ENCODE assay signal across 8 cellular contexts in genomic region chr17:51461578-51462004, GRCh38.
DNase-seq lines count a peak whose midpoint lies in the region; ATAC-seq, FAIRE-seq and TF ChIP-seq lines count a peak whose summit lies in the region.

No MANE protein-coding gene starts in this region.

- TF ChIP-seq RAD21 in IMR-90 (IDR thresholded peaks at IDR 0.05; ENCODE audit: low read length) = peak; percentile 27; the same call in 1 of the 2 replicates

- H3K9me3 Mint-ChIP-seq in CD14-positive monocyte = peaks cover 0 to 2% (median 0%) of the 10 kb centered on the region in 7 donors
- no peaks in the 10 kb centered on the region for H3K9me3 Mint-ChIP-seq in activated naive CD4-positive, alpha-beta T cell treated with anti-CD3 and anti-CD28 coated beads, Interleukin-2, amount 10 ng/mL, durations not matched to agents 7 days and 5 days

- peaks cover 1 to 5% (median 4%) of the 10 kb centered on the region in 3 donors for H3K27me3 Mint-ChIP-seq in CD14-positive monocyte (ENCODE audit: low read depth in 3 of 3)
- no peaks in the 10 kb centered on the region for H3K27me3 Mint-ChIP-seq in activated naive CD4-positive, alpha-beta T cell treated with anti-CD3 and anti-CD28 coated beads, Interleukin-2, amount 10 ng/mL, durations not matched to agents 7 days and 5 days

- H3K4me3 ChIP-seq in IMR-90 (ENCODE audit: insufficient read depth, low read depth, low read length) (no peak overlapping the region), RWPE2 (ENCODE audit: severe bottlenecking) (no peak overlapping the region), small intestine (ENCODE audit: low read depth in 1 of 2, low read length in 2 of 2) (no peak overlapping the region)

- 68% methylated on average over 7 of the region's 11 CpGs; no CpG with 5 or more reads in 1 of the 2 experiments for WGBS in IMR-90 (ENCODE audit: extremely low coverage in 2 of 2, insufficient read length in 1 of 2), 2 experiments
- WGBS in small intestine, 3 donors = 53 to 61% (median 57%) methylated on average over 11 of the region's 11 CpGs

- H3K4me2 ChIP-seq in IMR-90 (ENCODE audit: low read depth, low read length) = no peak overlapping the region

- no peak overlapping the region for H3K18ac ChIP-seq in IMR-90 (ENCODE audit: low read depth, low read length)

- no peak overlapping the region for H2BK15ac ChIP-seq in IMR-90 (ENCODE audit: low read depth, low read length)

- no peak overlapping the region for H2BK120ac ChIP-seq in IMR-90 (ENCODE audit: low read depth, low read length)

- no peak overlapping the region for H4K5ac ChIP-seq in IMR-90 (ENCODE audit: low read depth, low read length)

- FAIRE-seq in small intestine (lab: Jason Lieb, UNC) = no peak

- no peak overlapping the region for H2BK5ac ChIP-seq in IMR-90 (ENCODE audit: low read depth, low read length, poor library complexity, severe bottlenecking)

- H2BK20ac ChIP-seq in IMR-90 (ENCODE audit: low read depth, low read length) = no peak overlapping the region

- no peaks in the 10 kb centered on the region for H4K20me1 ChIP-seq in IMR-90 (ENCODE audit: insufficient read depth, low read length)

- H3K36me3 Mint-ChIP-seq in CD14-positive monocyte = no peaks in the 10 kb centered on the region
- H3K36me3 Mint-ChIP-seq in activated naive CD4-positive, alpha-beta T cell treated with anti-CD3 and anti-CD28 coated beads, Interleukin-2, amount 10 ng/mL, durations not matched to agents 7 days and 5 days = no peaks in the 10 kb centered on the region

- H2AK9ac ChIP-seq in IMR-90 (replicated peaks; ENCODE audit: low read depth, low read length, poor library complexity) = no peak overlapping the region

- H3K36me3 ChIP-seq in IMR-90 (ENCODE audit: control insufficient read depth, insufficient read depth, low read length) (no peaks in the 10 kb centered on the region), RWPE2 (ENCODE audit: low read depth) (no peaks in the 10 kb centered on the region), small intestine (ENCODE audit: control insufficient read depth in 2 of 2, insufficient read depth in 2 of 2, low read length in 2 of 2) (no peaks in the 10 kb centered on the region)

- H3K27ac ChIP-seq in IMR-90 (ENCODE audit: insufficient read depth, low read length) (no peak overlapping the region), RWPE2 (ENCODE audit: poor library complexity, severe bottlenecking) (no peak overlapping the region), small intestine (ENCODE audit: low read depth in 1 of 2, low read length in 1 of 2) (no peak overlapping the region)

- intact Hi-C loops in CD14-positive monocyte (cut with micrococcal nuclease) (no loop called here), IMR-90 (cut with micrococcal nuclease) (no loop called here), left ventricle myocardium superior (cut with micrococcal nuclease) (no loop called here)

- TF ChIP-seq CTCF in CD14-positive monocyte (IDR thresholded peaks at IDR 0.05) (peak; percentile 93), IMR-90 (conservative IDR thresholded peaks at IDR 0.05; ENCODE audit: low read depth, low read length) (peak; percentile 58), RWPE2 (IDR thresholded peaks at IDR 0.05; ENCODE audit: poor library complexity, severe bottlenecking) (peak; percentile 85)

- H2AFZ ChIP-seq in IMR-90 (replicated peaks; ENCODE audit: low read length, poor library complexity) = no peak overlapping the region

- DNase-seq in CD14-positive monocyte (ENCODE audit: low spot score) (no peak), GM19238 (ENCODE audit: insufficient read length, low spot score) (peak; percentile 27), IMR-90 (peak; percentile 23), RWPE2 (ENCODE audit: low spot score) (no peak), left ventricle myocardium superior (peak; percentile 48), small intestine (peak; percentile 44), ureter (ENCODE audit: low spot score) (no peak)
- peak; percentile 72 for DNase-seq in activated naive CD4-positive, alpha-beta T cell treated with anti-CD3 and anti-CD28 coated beads, Interleukin-2, amount 10 ng/mL, durations not matched to agents 7 days and 5 days

- H3K79me1 ChIP-seq in IMR-90 (ENCODE audit: low read depth in 1 of 2, low read length in 2 of 2) = no peaks in the 10 kb centered on the region

- H4K91ac ChIP-seq in IMR-90 (ENCODE audit: insufficient read depth, low read depth, low read length) = no peak overlapping the region

- ATAC-seq in IMR-90 (ENCODE audit: low read depth) (peak; percentile 73), RWPE2 (ENCODE audit: low read depth) (peak; percentile 91), left ventricle myocardium superior (peak; percentile 41)

- no TSS peak for BruUV-seq in IMR-90 (replicated peaks; lab: Mats Ljungman, UMichigan)

- no peaks in the 10 kb centered on the region; the same call in 1 of the 2 replicates for H3K9me3 ChIP-seq in IMR-90 (ENCODE audit: control insufficient read depth, insufficient read depth, low read length)
- no peaks in the 10 kb centered on the region for H3K9me3 ChIP-seq in RWPE2 (ENCODE audit: severe bottlenecking)
- H3K9me3 ChIP-seq in small intestine (ENCODE audit: control insufficient read depth, low read depth) = no peaks in the 10 kb centered on the region

- CTCF ChIA-PET in IMR-90 (lab: Yijun Ruan, JAX) = interaction anchor here (0.6 to 1.2 kb wide), 3 partner anchors 10 to 407 kb away, joined by 3 to 4 read pairs (median 3); no protein-coding TSS in a partner anchor
- CTCF ChIA-PET in activated naive CD4-positive, alpha-beta T cell treated with anti-CD3 and anti-CD28 coated beads, Interleukin-2, amount 10 ng/mL, durations not matched to agents 7 days and 5 days (lab: Charles Lee) = interaction anchor here (0.5 to 3.4 kb wide), 21 partner anchors 9 to 244 kb away, joined by 3 to 15 read pairs (median 3); no protein-coding TSS in a partner anchor

- POLR2A ChIA-PET in IMR-90 (lab: Charles Lee; ENCODE audit: unreplicated experiment) = no interaction called here

- H2AK5ac ChIP-seq in IMR-90 (ENCODE audit: low read depth, low read length) = no peak overlapping the region

- dilution Hi-C loops in IMR-90 (cut with HindIII; ENCODE audit: low sequenced_read_pairs, unreplicated experiment) = no loop called here

- no peak overlapping the region for H3K9ac ChIP-seq in IMR-90 (ENCODE audit: low read depth, low read length)

- H3K23ac ChIP-seq in IMR-90 (ENCODE audit: low read depth, low read length) = no peak overlapping the region

- no peak overlapping the region for H4K8ac ChIP-seq in IMR-90 (ENCODE audit: low read depth in 2 of 2, low read length in 2 of 2)

- H3K27me3 ChIP-seq in IMR-90 (ENCODE audit: control insufficient read depth, insufficient read depth, low read length) (no peaks in the 10 kb centered on the region), RWPE2 (ENCODE audit: insufficient read depth, poor library complexity, severe bottlenecking) (peaks cover 9% of the 10 kb centered on the region), small intestine (ENCODE audit: control insufficient read depth in 2 of 2, insufficient read depth in 2 of 2, low read length in 2 of 2) (no peaks in the 10 kb centered on the region)

- TF ChIP-seq POLR2A in IMR-90 (IDR thresholded peaks at IDR 0.05; ENCODE audit: low read depth, low read length) = no peak

- in situ Hi-C loops in IMR-90 (cut with MboI; ENCODE audit: low sequenced_read_pairs) = no loop called here

- H3K4me3 Mint-ChIP-seq in CD14-positive monocyte = no peak overlapping the region
- H3K4me3 Mint-ChIP-seq in activated naive CD4-positive, alpha-beta T cell treated with anti-CD3 and anti-CD28 coated beads, Interleukin-2, amount 10 ng/mL, durations not matched to agents 7 days and 5 days = no peak overlapping the region

- H3K9me1 ChIP-seq in IMR-90 (ENCODE audit: insufficient read depth, low read length) = no peaks in the 10 kb centered on the region

- H3K4me1 ChIP-seq in IMR-90 (ENCODE audit: control insufficient read depth, insufficient read depth, low read length) (no peaks in the 10 kb centered on the region), RWPE2 (ENCODE audit: insufficient read depth, poor library complexity, severe bottlenecking) (no peaks in the 10 kb centered on the region), small intestine (ENCODE audit: control insufficient read depth in 2 of 2, insufficient read depth in 1 of 2, low read depth in 1 of 2, low read length in 1 of 2) (no peaks in the 10 kb centered on the region)

- H3K56ac ChIP-seq in IMR-90 (ENCODE audit: extremely low read depth, insufficient read depth, low read length) = no peak overlapping the region

- no peak overlapping the region for H3K4ac ChIP-seq in IMR-90 (ENCODE audit: low read depth, low read length)

- no peak overlapping the region for H3K27ac Mint-ChIP-seq in CD14-positive monocyte
- no peak overlapping the region for H3K27ac Mint-ChIP-seq in activated naive CD4-positive, alpha-beta T cell treated with anti-CD3 and anti-CD28 coated beads, Interleukin-2, amount 10 ng/mL, durations not matched to agents 7 days and 5 days

- no peak overlapping the region for H3K14ac ChIP-seq in IMR-90 (replicated peaks; ENCODE audit: low read depth, low read length)

- no peaks in the 10 kb centered on the region for H3K4me1 Mint-ChIP-seq in CD14-positive monocyte
- H3K4me1 Mint-ChIP-seq in activated naive CD4-positive, alpha-beta T cell treated with anti-CD3 and anti-CD28 coated beads, Interleukin-2, amount 10 ng/mL, durations not matched to agents 7 days and 5 days = no peaks in the 10 kb centered on the region

TF ChIP-seq in IMR-90, 13 proteins besides CTCF, POLR2A, EP300 and RAD21 (continues in another document):
- TF ChIP-seq RFX5 (IDR thresholded peaks at IDR 0.05; ENCODE audit: low read depth, low read length) = no peak
- no peak for TF ChIP-seq NFE2L2 (IDR thresholded peaks at IDR 0.05; ENCODE audit: low read depth, low read length)
- TF ChIP-seq MAZ (IDR thresholded peaks at IDR 0.05; ENCODE audit: borderline replicate concordance, low read depth, low read length) = no peak
- no peak for TF ChIP-seq RCOR1 (IDR thresholded peaks at IDR 0.05; ENCODE audit: insufficient replicate concordance, low read length)
- no peak for TF ChIP-seq USF2 (IDR thresholded peaks at IDR 0.05; ENCODE audit: low read depth, low read length)

Comparison
In these comparisons a context has a peak if more than half of its experiments do, and no peak if none do; other contexts are left out.
1. DNase-seq: peak in GM19238 (single experiment), IMR-90 (single experiment), activated naive CD4-positive, alpha-beta T cell treated with anti-CD3 and anti-CD28 coated beads, Interleukin-2, amount 10 ng/mL, durations not matched to agents 7 days and 5 days (single experiment), left ventricle myocardium superior (single experiment) and small intestine (single experiment); none in CD14-positive monocyte (single experiment), RWPE2 (single experiment) and ureter (single experiment).
2. ATAC-seq: peak in every context shown above with its lines; median percentile 91 in RWPE2; 73 in IMR-90; 41 in left ventricle myocardium superior.
3. Peak in every context shown above with its lines, with median percentiles within 50 percentile points of each other: CTCF ChIP-seq.